In the genomic region with DNA sequence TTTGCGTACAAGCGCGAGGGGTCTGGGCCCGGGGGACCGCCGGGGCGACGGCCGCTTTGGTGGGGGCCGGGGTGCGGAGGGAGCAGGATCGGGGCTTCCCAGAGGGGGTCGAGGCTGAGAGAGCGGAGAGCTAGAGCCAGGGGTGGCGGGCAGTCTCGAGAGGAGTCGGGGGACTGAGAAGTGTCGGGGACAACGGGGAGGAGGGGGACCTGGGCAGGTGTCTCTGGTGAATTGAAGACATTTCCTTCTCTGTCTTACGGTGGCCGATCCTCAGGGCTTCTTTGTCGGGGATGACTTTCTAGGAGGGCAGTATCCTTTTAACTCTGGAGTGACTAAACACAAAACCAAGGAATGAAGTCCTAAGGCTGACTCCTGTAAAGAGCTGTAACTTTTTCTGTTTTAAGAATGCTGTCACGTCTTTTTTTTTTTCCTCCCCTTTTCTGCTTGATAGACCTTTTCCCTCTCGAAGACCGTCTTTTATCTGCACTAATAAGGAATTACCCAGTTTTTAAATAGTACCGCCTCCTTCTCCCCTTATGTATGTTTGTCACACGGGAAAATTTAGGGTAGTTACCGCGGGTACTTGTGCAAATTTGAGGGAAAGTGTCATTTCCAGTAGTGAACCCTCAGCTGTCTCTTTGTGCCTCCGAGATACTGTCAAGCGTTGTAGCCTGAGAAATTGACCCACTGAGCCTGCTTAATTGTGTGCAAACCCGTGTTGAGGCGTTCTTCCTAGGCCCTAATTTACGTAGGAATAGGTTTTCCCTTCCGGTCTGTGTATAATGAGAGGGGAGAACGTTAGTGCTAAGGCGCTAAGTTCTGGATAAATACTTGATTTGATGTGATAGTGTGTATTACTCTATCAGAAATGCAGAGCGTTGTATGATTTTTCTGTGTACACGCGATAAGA, we compare ENCODE assay signal across 8 cellular contexts. TPM values are rescaled to one million over a fixed set of nuclear protein-coding genes. Genes with fewer than 3 reads are reported as not detected.
DNase-seq lines count a peak whose midpoint lies in the region; ATAC-seq, FAIRE-seq and TF ChIP-seq lines count a peak whose summit lies in the region.

No MANE protein-coding gene starts in this region.

- intact Hi-C loops in A673 (cut with micrococcal nuclease; ENCODE audit: unreplicated experiment): loop anchor here (5.0 kb wide), 1 partner anchor 184 kb away; a partner anchor contains a TSS
- intact Hi-C loops in Panc1 (cut with micrococcal nuclease; ENCODE audit: unreplicated experiment): no loop called here
- intact Hi-C loops in endothelial cell of umbilical vein (cut with micrococcal nuclease): loop anchor here (2.0 to 5.0 kb wide), 4 partner anchors 56 to 149 kb away; a partner anchor contains a TSS

- POLR2A ChIA-PET in A673 (lab: Charles Lee; ENCODE audit: low non-redundant PET) (interaction anchor here (0.6 kb wide), 1 partner anchor 149 kb away, joined by 4 read pairs; a partner anchor contains a TSS), Panc1 (lab: Charles Lee) (no interaction called here), endothelial cell of umbilical vein (lab: Charles Lee) (interaction anchor here (0.5 to 1.2 kb wide), 5 partner anchors 37 to 1557 kb away, joined by 3 to 7 read pairs (median 4); no protein-coding TSS in a partner anchor)

- peak overlapping the region; percentile 91 for H3K9ac ChIP-seq in endothelial cell of umbilical vein (replicated peaks; ENCODE audit: extremely low read depth, insufficient read depth, low read length)

- CTCF ChIA-PET in A673 (lab: Charles Lee) (no interaction called here), Panc1 (lab: Charles Lee) (no interaction called here), endothelial cell of umbilical vein (lab: Charles Lee) (interaction anchor here (1.2 to 4.0 kb wide), 10 partner anchors 8 to 233 kb away, joined by 3 to 20 read pairs (median 4); no protein-coding TSS in a partner anchor)

- no peak for TF ChIP-seq POLR2A in endothelial cell of umbilical vein (IDR thresholded peaks at IDR 0.05; ENCODE audit: low read depth, low read length)

- no TSS peak for BruUV-seq in A673 (replicated peaks; lab: Mats Ljungman, UMichigan)
- BruUV-seq in Panc1 (replicated peaks; lab: Mats Ljungman, UMichigan): no TSS peak
- TSS peak; percentile 36 for BruUV-seq in endothelial cell of umbilical vein (replicated peaks; lab: Mats Ljungman, UMichigan)

- no peaks in the 10 kb centered on the region for H3K36me3 ChIP-seq in A673 (ENCODE audit: insufficient read depth, low read length, poor library complexity, severe bottlenecking)
- no peaks in the 10 kb centered on the region for H3K36me3 ChIP-seq in Panc1 (ENCODE audit: control insufficient read depth, insufficient read depth, low read length)
- H3K36me3 ChIP-seq in endothelial cell of umbilical vein (ENCODE audit: control insufficient read depth in 2 of 2, extremely low read depth in 1 of 2, insufficient read depth in 2 of 2, low read length in 2 of 2): no peaks in the 10 kb centered on the region
- no peaks in the 10 kb centered on the region for H3K36me3 ChIP-seq in urinary bladder (ENCODE audit: insufficient read depth)

- TF ChIP-seq CTCF in A673 (conservative IDR thresholded peaks at IDR 0.05; ENCODE audit: low read depth, low read length): no peak
- TF ChIP-seq CTCF in Panc1 (IDR thresholded peaks at IDR 0.05): no peak
- TF ChIP-seq CTCF in endothelial cell of umbilical vein (IDR thresholded peaks at IDR 0.05; ENCODE audit: extremely low read depth in 1 of 2, insufficient read depth in 1 of 2, low read depth in 1 of 2, low read length in 2 of 2): no peak

- peak overlapping the region; percentile 100 for H3K4me2 ChIP-seq in endothelial cell of umbilical vein (ENCODE audit: insufficient read depth, low read length)

- in situ Hi-C loops in Panc1 (cut with HindIII; ENCODE audit: low pct_unique_long_range_greater_than_20kb, low sequenced_read_pairs): no loop called here

- H3K9me3 ChIP-seq in A673 (ENCODE audit: low read depth, low read length, poor library complexity, severe bottlenecking): no peaks in the 10 kb centered on the region
- H3K9me3 ChIP-seq in Panc1 (ENCODE audit: control insufficient read depth, insufficient read depth, low read depth, low read length): no peaks in the 10 kb centered on the region
- H3K9me3 ChIP-seq in endothelial cell of umbilical vein (replicated peaks; ENCODE audit: control insufficient read depth, insufficient read depth, low read length): no peaks in the 10 kb centered on the region
- no peaks in the 10 kb centered on the region for H3K9me3 ChIP-seq in mononuclear cell (ENCODE audit: low read depth, low read length)

- H4K20me1 ChIP-seq in endothelial cell of umbilical vein (replicated peaks; ENCODE audit: control insufficient read depth, extremely low read depth, insufficient read depth, low read length): no peaks in the 10 kb centered on the region

- peak; percentile 24 for FAIRE-seq in endothelial cell of umbilical vein (lab: Jason Lieb, UNC)

- H3K4me1 ChIP-seq in A673 (ENCODE audit: insufficient read depth, low read length, poor library complexity, severe bottlenecking): peaks cover 6% of the 10 kb centered on the region
- peaks cover 6% of the 10 kb centered on the region for H3K4me1 ChIP-seq in Panc1 (ENCODE audit: control insufficient read depth, insufficient read depth, low read length)
- H3K4me1 ChIP-seq in endothelial cell of umbilical vein (ENCODE audit: control insufficient read depth, extremely low read depth, insufficient read depth, low read length): peaks cover 19% of the 10 kb centered on the region
- H3K4me1 ChIP-seq in mononuclear cell (ENCODE audit: insufficient read depth, low read length): peaks cover 34% of the 10 kb centered on the region
- no peaks in the 10 kb centered on the region for H3K4me1 ChIP-seq in urinary bladder (ENCODE audit: insufficient read depth)

- H3K27ac ChIP-seq in A673 (ENCODE audit: low read depth, low read length, poor library complexity, severe bottlenecking): peak overlapping the region; percentile 86
- H3K27ac ChIP-seq in Panc1 (ENCODE audit: low read length): peak overlapping the region; percentile 48; the same call in 1 of the 2 replicates
- peak overlapping the region; percentile 86 for H3K27ac ChIP-seq in endothelial cell of umbilical vein (ENCODE audit: insufficient read depth, low read depth, low read length)
- peak overlapping the region; percentile 99 for H3K27ac ChIP-seq in urinary bladder (ENCODE audit: low read depth)

- H3K27me3 ChIP-seq in A673 (replicated peaks; ENCODE audit: insufficient read depth, low read depth, low read length, poor library complexity) (no peaks in the 10 kb centered on the region), Panc1 (ENCODE audit: control insufficient read depth, insufficient read depth, low read length) (no peaks in the 10 kb centered on the region), endothelial cell of umbilical vein (ENCODE audit: control insufficient read depth in 2 of 2, insufficient read depth in 2 of 2, low read length in 2 of 2) (no peaks in the 10 kb centered on the region), mononuclear cell (ENCODE audit: insufficient read depth, low read length) (no peaks in the 10 kb centered on the region)

- 4% methylated on average over 40 of the region's 40 CpGs for WGBS in urinary bladder

- H3K79me2 ChIP-seq in endothelial cell of umbilical vein (ENCODE audit: control insufficient read depth, insufficient read depth, low read length): peaks cover 49% of the 10 kb centered on the region

- ATAC-seq in HG02970 (IDR thresholded peaks at IDR 0.05; ENCODE audit: low FRiP score, unreplicated experiment) (peak; percentile 3), Panc1 (peak; percentile 28)

- dilution Hi-C loops in endothelial cell of umbilical vein (cut with MboI; ENCODE audit: extremely low pct_ligation_motif_present, low sequenced_read_pairs): no loop called here

- H2AFZ ChIP-seq in endothelial cell of umbilical vein (ENCODE audit: low read depth, low read length): peak overlapping the region; percentile 91

- no peaks in the 10 kb centered on the region for H3K9me1 ChIP-seq in endothelial cell of umbilical vein (replicated peaks; ENCODE audit: control insufficient read depth, extremely low read depth, insufficient read depth, low read length)

- H3K4me3 ChIP-seq in A673 (ENCODE audit: low read depth, low read length, poor library complexity, severe bottlenecking): peak overlapping the region; percentile 71
- H3K4me3 ChIP-seq in Panc1 (ENCODE audit: low read depth in 2 of 2, low read length in 2 of 2): peak overlapping the region; percentile 53 to 59
- H3K4me3 ChIP-seq in endothelial cell of umbilical vein (replicated peaks in 1 of 3; ENCODE audit: insufficient read depth in 1 of 3, low read depth in 1 of 3, low read length in 3 of 3): peak overlapping the region; percentile 65 to 99 (median 97)
- H3K4me3 ChIP-seq in mononuclear cell (ENCODE audit: low read length): peak overlapping the region; percentile 85
- H3K4me3 ChIP-seq in urinary bladder (ENCODE audit: low read depth, low read length): peak overlapping the region; percentile 95

- peak; percentile 12 for DNase-seq in A673 (ENCODE audit: low spot score)
- DNase-seq in GM03348 (ENCODE audit: low spot score): peak; percentile 8
- DNase-seq in Panc1 (ENCODE audit: low read depth, low spot score): no peak
- DNase-seq in endothelial cell of umbilical vein (ENCODE audit: low read depth, low spot score): peak; percentile 56
- DNase-seq in amniotic stem cell (lab: John Stamatoyannopoulos, UW): no peak

TF ChIP-seq in endothelial cell of umbilical vein, 7 proteins besides CTCF, POLR2A, EP300 and RAD21:
- TF ChIP-seq, protein P1, sequence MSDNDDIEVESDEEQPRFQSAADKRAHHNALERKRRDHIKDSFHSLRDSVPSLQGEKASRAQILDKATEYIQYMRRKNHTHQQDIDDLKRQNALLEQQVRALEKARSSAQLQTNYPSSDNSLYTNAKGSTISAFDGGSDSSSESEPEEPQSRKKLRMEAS (IDR thresholded peaks at IDR 0.05; ENCODE audit: insufficient read depth, insufficient read length): no peak
- TF ChIP-seq MYC (IDR thresholded peaks at IDR 0.05; ENCODE audit: low read depth, low read length): no peak
TF ChIP-seq in endothelial cell of umbilical vein: peak in this region for 0.

RNA-seq across cellular contexts. Expression of a gene that starts 0.9 kb away (rescaled TPM):
- total RNA-seq in A673 (2021): 12.8 and 13.9 TPM in 2 replicates
- 10.5 TPM for total RNA-seq in Panc1 (2021; ENCODE audit: unreplicated experiment)
- polyA plus RNA-seq in Panc1 (2012; ENCODE audit: insufficient read length): 3.8 TPM
- total RNA-seq in endothelial cell of umbilical vein: 36.5 and 36.8 TPM in 2 replicates
- polyA plus RNA-seq in endothelial cell of umbilical vein: 7.8 and 9.6 TPM in 2 replicates
- 8.6 and 9.4 TPM in 2 replicates for polyA plus RNA-seq in endothelial cell of umbilical vein (2011; cell fraction: cytosol; rRNA removed)
- polyA plus RNA-seq in endothelial cell of umbilical vein (2011; cell fraction: nucleus; rRNA removed): 33.6 and 34.8 TPM in 2 replicates
- polyA plus RNA-seq in endothelial cell of umbilical vein (2012): 15.8 and 18.0 TPM in 2 replicates
- 35.7 and 49.3 TPM in 2 replicates for polyA minus RNA-seq in endothelial cell of umbilical vein
- 16.4 TPM for polyA minus RNA-seq in endothelial cell of umbilical vein (2011; cell fraction: cytosol; rRNA and poly(A)+ RNA removed)
- 83.4 and 112 TPM in 2 replicates for polyA minus RNA-seq in endothelial cell of umbilical vein (2011; cell fraction: nucleus; rRNA and poly(A)+ RNA removed)
- 91.5 TPM for total RNA-seq in mononuclear cell
- total RNA-seq in urinary bladder: 196 TPM
- polyA plus RNA-seq in urinary bladder: 27.7 TPM

Comparison
In these comparisons a context has a peak if more than half of its experiments do, and no peak if none do; other contexts are left out.
1. DNase-seq: peak in A673 (single experiment), GM03348 (single experiment) and endothelial cell of umbilical vein (single experiment); none in Panc1 (single experiment) and amniotic stem cell (single experiment).
2. H3K27ac ChIP-seq: peak in every context shown above with its lines; median percentile 99 in urinary bladder; 86 in A673; 86 in endothelial cell of umbilical vein; 48 in Panc1.
3. Peak in every context shown above with its lines, with median percentiles within 50 percentile points of each other: H3K4me3 ChIP-seq.